Comparison of ENCODE assay signal across 14 cellular contexts in the genomic region with DNA sequence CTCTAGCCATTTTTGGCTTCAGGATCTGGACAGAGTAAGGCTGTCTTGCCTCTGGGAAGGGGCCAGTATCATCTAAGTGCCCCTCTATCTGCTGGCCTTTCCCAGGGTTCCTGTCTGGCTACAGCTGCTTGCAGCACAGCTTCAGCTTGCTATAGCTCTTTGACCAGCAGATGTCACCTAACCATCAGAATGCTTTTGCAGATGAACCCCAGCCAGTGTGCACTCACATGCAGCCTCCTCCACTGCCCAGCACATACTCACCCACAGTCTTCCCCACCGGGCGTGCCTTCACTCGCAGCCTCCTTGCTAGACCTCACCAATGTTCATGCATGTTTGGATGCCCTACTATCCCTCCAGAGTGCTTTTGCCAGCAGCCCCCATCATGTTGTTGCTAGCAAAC.
DNase-seq lines count a peak whose midpoint lies in the region; ATAC-seq, FAIRE-seq and TF ChIP-seq lines count a peak whose summit lies in the region.
"Had no signal": no experiment of that assay in that cellular context is flagged by ENCODE, and none has a peak within 500 bp of the region (broad histone marks: within the 10 kb centered on the region; RNA-seq: fewer than 3 reads in every experiment).

No MANE protein-coding gene starts in this region.

- CTCF ChIA-PET in GM12878 (lab: Yijun Ruan, JAX), result interaction anchor here (0.6 kb wide), 1 partner anchor 162 kb away, joined by 3 read pairs; no protein-coding TSS in a partner anchor

- no peaks in the 10 kb centered on the region for H3K9me3 ChIP-seq in GM12878 (replicated peaks; ENCODE audit: control insufficient read depth, insufficient read depth, low read length)

- no peaks in the 10 kb centered on the region for H4K20me1 ChIP-seq in GM12878 (ENCODE audit: control insufficient read depth, insufficient read depth)

- no peak overlapping the region for H3K27ac ChIP-seq in GM12878 (ENCODE audit: control insufficient read depth, insufficient read depth)
- H3K27ac ChIP-seq: epithelial cell of prostate, SK-N-MC had no signal

- WGBS in GM12878 (ENCODE audit: insufficient coverage, insufficient replicate concordance, low lambda C conversion rate, missing lambda C conversion rate), result 93% methylated on average over 3 of the region's 3 CpGs

- ATAC-seq in GM12878, result peak; percentile 54
- no peak for ATAC-seq in GM19452 (IDR thresholded peaks at IDR 0.05; ENCODE audit: unreplicated experiment)
- ATAC-seq: left lobe of liver; stimulated activated naive CD8-positive, alpha-beta T cell treated with anti-CD3 and anti-CD28 coated beads, Interleukin-15, Interleukin-2, amounts not matched to agents 100 U/mL and 50 U/mL, for 24 hours had no signal

- no peak for TF ChIP-seq POLR2A in GM12878 (IDR thresholded peaks at IDR 0.05; ENCODE audit: low read depth, low read length)
- TF ChIP-seq POLR2A in GM12892 (IDR thresholded peaks at IDR 0.05; ENCODE audit: low read depth, low read length), result no peak

- H3K4me3 ChIP-seq in GM12878, result no peak overlapping the region
- H3K4me3 ChIP-seq: SK-N-MC had no signal

- H3K79me2 ChIP-seq in GM12878 (ENCODE audit: control insufficient read depth, insufficient read depth, low read length), result no peaks in the 10 kb centered on the region

- no peaks in the 10 kb centered on the region for H3K27me3 ChIP-seq in GM12878 (replicated peaks in 1 of 2; ENCODE audit: control insufficient read depth in 2 of 2, insufficient read depth in 2 of 2, low read length in 1 of 2)

- H3K4me1 ChIP-seq in GM12878 (ENCODE audit: control insufficient read depth, insufficient read depth, low read length), result no peaks in the 10 kb centered on the region

- FAIRE-seq in GM12878 (lab: Jason Lieb, UNC) (no peak), GM12892 (lab: Jason Lieb, UNC) (no peak)
- FAIRE-seq: G401.6 had no signal

- no peak for TF ChIP-seq RAD21 in GM12878 (IDR thresholded peaks at IDR 0.05; ENCODE audit: insufficient read depth, low read depth, low read length)

- H2AFZ ChIP-seq in GM12878 (ENCODE audit: control insufficient read depth, low read depth, low read length), result no peak overlapping the region

- H3K9ac ChIP-seq in GM12878 (ENCODE audit: control insufficient read depth, insufficient read depth, low read length), result no peak overlapping the region

- BruUV-seq in GM12878 (replicated peaks; lab: Mats Ljungman, UMichigan), result no TSS peak

- no peak for TF ChIP-seq EP300 in GM12878 (IDR thresholded peaks at IDR 0.05; ENCODE audit: borderline replicate concordance in 1 of 2, control insufficient read depth in 1 of 2, low read depth in 2 of 2, low read length in 2 of 2)

- RAD21 ChIA-PET in GM12878 (lab: Charles Lee; ENCODE audit: unreplicated experiment), result no interaction called here

- H3K36me3 ChIP-seq in GM12878 (ENCODE audit: control insufficient read depth in 2 of 2, insufficient read depth in 2 of 2, low read length in 1 of 2), result no peaks in the 10 kb centered on the region

- no peak overlapping the region for H3K4me2 ChIP-seq in GM12878 (ENCODE audit: control insufficient read depth, insufficient read depth)

- intact Hi-C loops in GM12878 (cut with micrococcal nuclease; ENCODE audit: unreplicated experiment), result no loop called here

- POLR2A ChIA-PET in GM12878 (lab: Charles Lee), result no interaction called here

- TF ChIP-seq CTCF in GM12874 (IDR thresholded peaks at IDR 0.05; ENCODE audit: insufficient read depth, low read depth, low read length), result 0 out of 2 replicates have a peak, but pooled peaks have one; percentile 5
- TF ChIP-seq CTCF in GM12878 (IDR thresholded peaks at IDR 0.05 in 2 of 3, conservative IDR thresholded peaks at IDR 0.05 in 1 of 3; ENCODE audit: control insufficient read depth in 2 of 3, extremely low read depth in 1 of 3, insufficient read depth in 1 of 3, low read depth in 3 of 3, low read length in 3 of 3), result no peak

- DNase-seq in NAMALWA (ENCODE audit: low spot score) (peak; percentile 42), GM12878 (ENCODE audit: low read depth, low spot score) (no peak), left kidney (ENCODE audit: low read depth, low spot score) (peak; percentile 30), GM12892 (ENCODE audit: insufficient read length) (no peak), globus pallidus (ENCODE audit: low spot score) (no peak)
- DNase-seq: NCI-H1694 treated with DMSO at 0.1 percent for 48 hours; occipital lobe; stimulated activated naive CD8-positive, alpha-beta T cell treated with anti-CD3 and anti-CD28 coated beads, Interleukin-15, Interleukin-2, amounts not matched to agents 100 U/mL and 50 U/mL, for 24 hours had no signal

- in situ Hi-C loops in GM12878 (cut with MboI), result no loop called here

- SMC1A ChIA-PET in GM12878 (lab: Charles Lee; ENCODE audit: uncharacterized antibody, unreplicated experiment), result no interaction called here

TF ChIP-seq in GM12878, 131 proteins besides CTCF, POLR2A, EP300 and RAD21:
- no peak for TF ChIP-seq JUND (IDR thresholded peaks at IDR 0.05; ENCODE audit: low read depth, low read length)
- TF ChIP-seq TCF7 (IDR thresholded peaks at IDR 0.05; ENCODE audit: borderline replicate concordance), result no peak
- no peak for TF ChIP-seq PAX8 (IDR thresholded peaks at IDR 0.05)
- TF ChIP-seq, protein P1, sequence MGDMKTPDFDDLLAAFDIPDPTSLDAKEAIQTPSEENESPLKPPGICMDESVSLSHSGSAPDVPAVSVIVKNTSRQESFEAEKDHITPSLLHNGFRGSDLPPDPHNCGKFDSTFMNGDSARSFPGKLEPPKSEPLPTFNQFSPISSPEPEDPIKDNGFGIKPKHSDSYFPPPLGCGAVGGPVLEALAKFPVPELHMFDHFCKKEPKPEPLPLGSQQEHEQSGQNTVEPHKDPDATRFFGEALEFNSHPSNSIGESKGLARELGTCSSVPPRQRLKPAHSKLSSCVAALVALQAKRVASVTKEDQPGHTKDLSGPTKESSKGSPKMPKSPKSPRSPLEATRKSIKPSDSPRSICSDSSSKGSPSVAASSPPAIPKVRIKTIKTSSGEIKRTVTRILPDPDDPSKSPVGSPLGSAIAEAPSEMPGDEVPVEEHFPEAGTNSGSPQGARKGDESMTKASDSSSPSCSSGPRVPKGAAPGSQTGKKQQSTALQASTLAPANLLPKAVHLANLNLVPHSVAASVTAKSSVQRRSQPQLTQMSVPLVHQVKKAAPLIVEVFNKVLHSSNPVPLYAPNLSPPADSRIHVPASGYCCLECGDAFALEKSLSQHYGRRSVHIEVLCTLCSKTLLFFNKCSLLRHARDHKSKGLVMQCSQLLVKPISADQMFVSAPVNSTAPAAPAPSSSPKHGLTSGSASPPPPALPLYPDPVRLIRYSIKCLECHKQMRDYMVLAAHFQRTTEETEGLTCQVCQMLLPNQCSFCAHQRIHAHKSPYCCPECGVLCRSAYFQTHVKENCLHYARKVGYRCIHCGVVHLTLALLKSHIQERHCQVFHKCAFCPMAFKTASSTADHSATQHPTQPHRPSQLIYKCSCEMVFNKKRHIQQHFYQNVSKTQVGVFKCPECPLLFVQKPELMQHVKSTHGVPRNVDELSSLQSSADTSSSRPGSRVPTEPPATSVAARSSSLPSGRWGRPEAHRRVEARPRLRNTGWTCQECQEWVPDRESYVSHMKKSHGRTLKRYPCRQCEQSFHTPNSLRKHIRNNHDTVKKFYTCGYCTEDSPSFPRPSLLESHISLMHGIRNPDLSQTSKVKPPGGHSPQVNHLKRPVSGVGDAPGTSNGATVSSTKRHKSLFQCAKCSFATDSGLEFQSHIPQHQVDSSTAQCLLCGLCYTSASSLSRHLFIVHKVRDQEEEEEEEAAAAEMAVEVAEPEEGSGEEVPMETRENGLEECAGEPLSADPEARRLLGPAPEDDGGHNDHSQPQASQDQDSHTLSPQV (IDR thresholded peaks at IDR 0.05), result no peak
- TF ChIP-seq RBBP5 (conservative IDR thresholded peaks at IDR 0.05), result no peak
- no peak for TF ChIP-seq YBX1 (IDR thresholded peaks at IDR 0.05)
- no peak for TF ChIP-seq CEBPB (IDR thresholded peaks at IDR 0.05; ENCODE audit: borderline replicate concordance in 1 of 2, low read depth in 2 of 2, low read length in 2 of 2)
- TF ChIP-seq POLR2AphosphoS2 (IDR thresholded peaks at IDR 0.05; ENCODE audit: low read depth, low read length), result no peak
- TF ChIP-seq IRF4 (IDR thresholded peaks at IDR 0.05; ENCODE audit: low read depth, low read length), result no peak
- no peak for TF ChIP-seq MEF2A (IDR thresholded peaks at IDR 0.05; ENCODE audit: insufficient read depth, low read depth, low read length)
- TF ChIP-seq, protein P2, sequence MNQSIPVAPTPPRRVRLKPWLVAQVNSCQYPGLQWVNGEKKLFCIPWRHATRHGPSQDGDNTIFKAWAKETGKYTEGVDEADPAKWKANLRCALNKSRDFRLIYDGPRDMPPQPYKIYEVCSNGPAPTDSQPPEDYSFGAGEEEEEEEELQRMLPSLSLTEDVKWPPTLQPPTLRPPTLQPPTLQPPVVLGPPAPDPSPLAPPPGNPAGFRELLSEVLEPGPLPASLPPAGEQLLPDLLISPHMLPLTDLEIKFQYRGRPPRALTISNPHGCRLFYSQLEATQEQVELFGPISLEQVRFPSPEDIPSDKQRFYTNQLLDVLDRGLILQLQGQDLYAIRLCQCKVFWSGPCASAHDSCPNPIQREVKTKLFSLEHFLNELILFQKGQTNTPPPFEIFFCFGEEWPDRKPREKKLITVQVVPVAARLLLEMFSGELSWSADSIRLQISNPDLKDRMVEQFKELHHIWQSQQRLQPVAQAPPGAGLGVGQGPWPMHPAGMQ (IDR thresholded peaks at IDR 0.05; ENCODE audit: borderline replicate concordance), result no peak
- TF ChIP-seq CREB1 (IDR thresholded peaks at IDR 0.05; ENCODE audit: low read depth), result no peak

Comparison
In these comparisons a context has a peak if more than half of its experiments do, and no peak if none do; other contexts are left out.
1. DNase-seq: peak in NAMALWA (single experiment) and left kidney (single experiment); none in GM12878 (single experiment), GM12892 (single experiment) and globus pallidus (single experiment).